In the genomic region with DNA sequence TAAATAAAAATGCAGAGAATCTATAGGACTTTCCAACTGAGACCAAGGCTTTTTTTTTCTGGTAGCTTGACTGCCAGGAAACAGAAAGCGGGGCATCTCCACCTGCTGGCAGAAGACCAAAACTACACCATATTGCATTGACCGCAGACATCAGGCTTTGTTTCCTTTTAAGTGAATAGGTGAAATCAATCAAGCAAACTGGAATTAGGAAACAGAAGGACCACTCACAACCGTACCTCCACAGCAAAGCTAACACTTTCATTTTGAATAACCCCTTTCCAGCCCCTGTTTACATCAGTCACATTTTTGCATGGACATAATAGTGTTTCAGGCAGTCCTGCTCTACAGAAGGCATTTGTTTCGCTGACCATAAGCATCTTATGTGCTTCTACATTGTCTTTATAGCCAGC, we compare ENCODE assay signal across 8 cellular contexts.
DNase-seq lines count a peak whose midpoint lies in the region; ATAC-seq and TF ChIP-seq lines count a peak whose summit lies in the region.

No MANE protein-coding gene starts in this region.

- H3K36me3 ChIP-seq in SK-N-SH (replicated peaks in 1 of 2; ENCODE audit: control insufficient read depth in 1 of 2, insufficient read depth in 2 of 2, low read length in 1 of 2) (no peaks in the 10 kb centered on the region), MG63 (no peaks in the 10 kb centered on the region)

- H2AFZ ChIP-seq in SK-N-SH (ENCODE audit: low read depth) = no peak overlapping the region

- TF ChIP-seq RAD21 in SK-N-SH (IDR thresholded peaks at IDR 0.05; ENCODE audit: low read length) = peak; percentile 66

- no peaks in the 10 kb centered on the region for H3K9me3 ChIP-seq in SK-N-SH
- no peaks in the 10 kb centered on the region for H3K9me3 ChIP-seq in MG63

- no peaks in the 10 kb centered on the region for H3K79me2 ChIP-seq in SK-N-SH (ENCODE audit: insufficient read depth)

- no peaks in the 10 kb centered on the region for H3K27me3 ChIP-seq in SK-N-SH (ENCODE audit: insufficient read depth)
- H3K27me3 ChIP-seq in MG63 = no peaks in the 10 kb centered on the region

- H4K20me1 ChIP-seq in SK-N-SH (ENCODE audit: insufficient read depth) = no peaks in the 10 kb centered on the region

- DNase-seq in DMS153 (lab: John Stamatoyannopoulos, UW) (peak; percentile 1), SK-N-SH (peak; percentile 33), anterior cingulate cortex (lab: John Stamatoyannopoulos, UW) (peak in 31 of 58 donors; percentile 0 to 40 (median 1)), iris pigment epithelial cell (ENCODE audit: low read depth) (peak; percentile 40), MG63 (no peak)
- peak; percentile 60 for DNase-seq in Jurkat, Clone E6-1 (ENCODE audit: low read depth, low spot score)
- peak; percentile 25 for DNase-seq in stimulated activated CD4-positive, alpha-beta T cell treated with anti-CD3 and anti-CD28 coated beads, Interleukin-4, amount 100 ng/mL, for 1 hour

- peak; percentile 75 for TF ChIP-seq CTCF in SK-N-SH (IDR thresholded peaks at IDR 0.05)

- ATAC-seq in GM19455 (IDR thresholded peaks at IDR 0.05; ENCODE audit: unreplicated experiment) = peak; percentile 74

- CTCF ChIA-PET in SK-N-SH (lab: Yijun Ruan, JAX) = interaction anchor here (0.6 to 2.1 kb wide), 17 partner anchors 9 to 1244 kb away, joined by 3 to 12 read pairs (median 4); no protein-coding TSS in a partner anchor

- 0% methylated on average over 4 of the region's 4 CpGs for WGBS in SK-N-SH (ENCODE audit: low lambda C conversion rate)

- H3K9ac ChIP-seq in SK-N-SH = no peak overlapping the region

- H3K9me2 ChIP-seq in SK-N-SH = no peaks in the 10 kb centered on the region

- H3F3A ChIP-seq in SK-N-SH (replicated peaks; ENCODE audit: insufficient read depth) = no peaks in the 10 kb centered on the region

- H3K4me3 ChIP-seq in Jurkat, Clone E6-1 (ENCODE audit: low read length) = no peak overlapping the region
- H3K4me3 ChIP-seq in SK-N-SH (ENCODE audit: low read depth in 2 of 2, low read length in 1 of 2) = no peak overlapping the region
- no peak overlapping the region for H3K4me3 ChIP-seq in MG63

- no peak for TF ChIP-seq EP300 in SK-N-SH (IDR thresholded peaks at IDR 0.05; ENCODE audit: borderline replicate concordance in 1 of 2, low read depth in 1 of 2, low read length in 1 of 2)

- POLR2A ChIA-PET in SK-N-SH (lab: Yijun Ruan, JAX) = no interaction called here

- no peak overlapping the region for H3K4me2 ChIP-seq in SK-N-SH

- no peak overlapping the region for H3K27ac ChIP-seq in SK-N-SH (ENCODE audit: low read depth in 2 of 2, low read length in 1 of 2)

- no peaks in the 10 kb centered on the region for H3K4me1 ChIP-seq in SK-N-SH (ENCODE audit: control insufficient read depth in 1 of 2, insufficient read depth in 2 of 2, low read depth in 1 of 2, low read length in 1 of 2)

TF ChIP-seq in SK-N-SH, 30 proteins besides CTCF, POLR2A, EP300 and RAD21:
- TF ChIP-seq TAF1 (IDR thresholded peaks at IDR 0.05; ENCODE audit: borderline replicate concordance, low read depth, low read length) (no peak), MXI1 (IDR thresholded peaks at IDR 0.05; ENCODE audit: low read depth, low read length) (no peak), SMC3 (IDR thresholded peaks at IDR 0.05; ENCODE audit: low read depth, low read length) (peak; percentile 63)
- TF ChIP-seq, protein P1, sequence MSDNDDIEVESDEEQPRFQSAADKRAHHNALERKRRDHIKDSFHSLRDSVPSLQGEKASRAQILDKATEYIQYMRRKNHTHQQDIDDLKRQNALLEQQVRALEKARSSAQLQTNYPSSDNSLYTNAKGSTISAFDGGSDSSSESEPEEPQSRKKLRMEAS (IDR thresholded peaks at IDR 0.05; ENCODE audit: low read depth) = no peak
